ENCODE assay signal across 33 cellular contexts in genomic region chr6:161544801-161545490, GRCh38.
"Had no signal": no experiment of that assay in that cellular context is flagged by ENCODE, and none has a peak within 500 bp of the region (broad histone marks: within the 10 kb centered on the region; RNA-seq: fewer than 3 reads in every experiment).

No MANE protein-coding gene starts in this region.

- ATAC-seq: activated T-cell treated with anti-CD3 and anti-CD28 coated beads, Interleukin-2, amount 50 U/mL, for 4 hours; activated T-helper 17 cell treated with anti-CD3 and anti-CD28 coated beads, Interleukin-2, amount 50 U/mL, for 72 hours; body of pancreas; gastroesophageal sphincter; left cardiac atrium; left ventricle myocardium superior; stimulated activated memory B cell treated with anti-CD40 and anti-IgM and Interleukin-4, amounts not matched to agents 10 μg/mL and 1 μg/mL and 100 μg/mL, for 72 hours; stimulated activated naive CD8-positive, alpha-beta T cell treated with anti-CD3 and anti-CD28 coated beads, Interleukin-15, amount 100 ng/mL, for 72 hours had no signal

- H3K4me3 ChIP-seq: body of pancreas, colonic mucosa, gastroesophageal sphincter, hepatocyte, ovary, sigmoid colon, upper lobe of left lung, vagina had no signal

- DNase-seq: activated CD4-positive, alpha-beta memory T cell treated with anti-CD3 and anti-CD28 coated beads, Interleukin-2, amount 10 ng/mL, durations not matched to agents 7 days and 5 days; activated CD4-positive, alpha-beta T cell treated with anti-CD3 and anti-CD28 coated beads, Interleukin-2, amount 10 ng/mL, durations not matched to agents 24 days and 14 days; activated CD4-positive, CD25-positive, alpha-beta regulatory T cell treated with anti-CD3 and anti-CD28 coated beads, Interleukin-2, amount 50 U/mL, for 72 hours; activated CD8-positive, alpha-beta memory T cell treated with anti-CD3 and anti-CD28 coated beads, Interleukin-2, amount 50 U/mL, for 48 hours; activated gamma-delta T cell treated with Interleukin-2 at 50 U/mL for 16 hours; activated naive CD4-positive, alpha-beta T cell treated with anti-CD3 and anti-CD28 coated beads, Interleukin-2, amount 50 U/mL, for 16 hours; activated T-cell treated with anti-CD3 and anti-CD28 coated beads, Interleukin-2, amount 50 U/mL, for 4 hours; amniotic stem cell; body of pancreas; cerebellar nuclear complex; colonic mucosa; effector memory CD4-positive, alpha-beta T cell; erythroblast; left cardiac atrium; left ventricle myocardium superior; naive B cell; nephron progenitor cell; ovary; retina; sigmoid colon; small intestine; stimulated activated CD4-positive, alpha-beta T cell treated with anti-CD3 and anti-CD28 coated beads, Interleukin-1b, Interleukin-23, amount 100 ng/mL, for 48 hours; stimulated activated CD4-positive, alpha-beta T cell treated with anti-CD3 and anti-CD28 coated beads, Interleukin-4, amount 100 ng/mL, for 4 hours; stimulated activated CD8-positive, alpha-beta memory T cell treated with anti-CD3 and anti-CD28 coated beads, Interleukin-4, amount 100 ng/mL, for 48 hours; stimulated activated naive CD8-positive, alpha-beta T cell treated with anti-CD3 and anti-CD28 coated beads, Interleukin-15, amount 100 ng/mL, for 72 hours; substantia nigra; T-helper 2 cell; upper lobe of left lung had no signal
